ENCODE assay signal across 1 cellular context in the genomic region with DNA sequence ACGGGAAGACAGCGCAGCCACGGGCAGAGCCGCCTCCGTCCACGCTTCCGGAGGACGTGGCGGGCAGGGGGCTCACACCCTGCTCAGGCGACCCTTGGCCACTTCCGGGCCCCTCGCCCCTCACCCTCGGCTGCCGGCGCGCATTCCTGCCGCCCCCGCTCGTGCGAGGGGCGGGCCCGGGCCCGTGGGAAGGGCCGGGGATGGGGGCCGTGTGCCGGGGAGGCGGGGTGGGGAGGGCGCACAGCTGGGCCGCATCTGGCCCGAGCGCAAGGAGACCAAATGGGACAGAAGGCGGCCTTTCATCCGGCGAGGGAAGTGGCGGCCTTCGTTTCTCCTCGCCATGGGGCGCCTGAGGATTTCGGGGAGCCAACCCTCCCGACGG.
A peak's percentile ranks its signal among the peaks of the same experiment; 100 is the strongest.
TF ChIP-seq lines count a peak whose summit lies in the region.

No MANE protein-coding gene starts in this region.

TF ChIP-seq in H1, 55 proteins besides CTCF, POLR2A, EP300 and RAD21:
- TF ChIP-seq SAP30 (IDR thresholded peaks at IDR 0.05; ENCODE audit: insufficient read depth, insufficient replicate concordance, low read length) (peak; percentile 49), TBP (IDR thresholded peaks at IDR 0.05; ENCODE audit: low read depth, low read length) (no peak), EGR1 (IDR thresholded peaks at IDR 0.05; ENCODE audit: borderline replicate concordance, low read depth, low read length) (peak; percentile 36; the same call in 1 of the 2 replicates)
